ENCODE assay signal across 32 cellular contexts in genomic region chr2:84194906-84195644, GRCh38.
"Had no signal": no experiment of that assay in that cellular context is flagged by ENCODE, and none has a peak within 500 bp of the region (broad histone marks: within the 10 kb centered on the region; RNA-seq: fewer than 3 reads in every experiment).

No MANE protein-coding gene starts in this region.

- DNase-seq: activated CD4-positive, alpha-beta memory T cell treated with anti-CD3 and anti-CD28 coated beads for 36 hours; activated CD4-positive, alpha-beta T cell treated with anti-CD3 and anti-CD28 coated beads, Interleukin-2, amount 10 ng/mL, durations not matched to agents 24 days and 14 days; activated CD4-positive, CD25-positive, alpha-beta regulatory T cell treated with anti-CD3 and anti-CD28 coated beads, Interleukin-2, amount 50 U/mL, for 72 hours; activated CD8-positive, alpha-beta memory T cell treated with anti-CD3 and anti-CD28 coated beads, Interleukin-2, amount 50 U/mL, for 4 hours; activated gamma-delta T cell; activated naive CD4-positive, alpha-beta T cell treated with anti-CD3 and anti-CD28 coated beads, Interleukin-2, amount 10 ng/mL, durations not matched to agents 7 days and 5 days; activated T-cell treated with anti-CD3 and anti-CD28 coated beads, Interleukin-2, amount 50 U/mL, for 1 hour; effector CD8-positive, alpha-beta T cell; gastrocnemius medialis; head of caudate nucleus; hypothalamus; immature natural killer cell; kidney; left colon; naive thymus-derived CD8-positive, alpha-beta T cell; sigmoid colon; small intestine; stimulated activated CD4-positive, alpha-beta T cell treated with anti-CD3 and anti-CD28 coated beads, Interleukin-1b, Interleukin-23, amount 100 ng/mL, for 48 hours; stimulated activated CD4-positive, alpha-beta T cell treated with anti-CD3 and anti-CD28 coated beads, Interleukin-4, amount 100 ng/mL, for 4 hours; stimulated activated CD8-positive, alpha-beta memory T cell treated with anti-CD3 and anti-CD28 coated beads, Interleukin-4, amount 100 ng/mL, for 48 hours; stimulated activated naive CD8-positive, alpha-beta T cell treated with anti-CD3 and anti-CD28 coated beads, Interleukin-15, amount 100 ng/mL, for 72 hours; substantia nigra; T-helper 2 cell; thyroid gland; upper lobe of left lung had no signal

- H3K36me3 Mint-ChIP-seq: activated CD4-positive, alpha-beta memory T cell treated with anti-CD3 and anti-CD28 coated beads for 36 hours; activated naive CD4-positive, alpha-beta T cell treated with anti-CD3 and anti-CD28 coated beads, Interleukin-2, amount 10 ng/mL, durations not matched to agents 7 days and 5 days; memory B cell; naive thymus-derived CD8-positive, alpha-beta T cell; stimulated activated memory B cell treated with anti-CD40 and anti-IgM and Interleukin-4, amounts not matched to agents 10 μg/mL and 1 μg/mL and 100 μg/mL, for 72 hours had no signal

- ATAC-seq: gastrocnemius medialis; left colon; naive thymus-derived CD8-positive, alpha-beta T cell; stimulated activated memory B cell treated with anti-CD40 and anti-IgM and Interleukin-4, amounts not matched to agents 10 μg/mL and 1 μg/mL and 100 μg/mL, for 72 hours had no signal

- H3K4me3 Mint-ChIP-seq: activated CD4-positive, alpha-beta memory T cell treated with anti-CD3 and anti-CD28 coated beads for 36 hours; activated CD4-positive, alpha-beta T cell treated with anti-CD3 and anti-CD28 coated beads, Interleukin-2, amount 10 ng/mL, durations not matched to agents 24 days and 14 days; activated naive CD4-positive, alpha-beta T cell treated with anti-CD3 and anti-CD28 coated beads, Interleukin-2, amount 10 ng/mL, durations not matched to agents 7 days and 5 days; central memory CD8-positive, alpha-beta T cell; immature natural killer cell; memory B cell; naive thymus-derived CD8-positive, alpha-beta T cell; stimulated activated memory B cell treated with anti-CD40 and anti-IgM and Interleukin-4, amounts not matched to agents 10 μg/mL and 1 μg/mL and 100 μg/mL, for 72 hours; stimulated activated naive CD8-positive, alpha-beta T cell treated with anti-CD3 and anti-CD28 coated beads, Interleukin-15, amount 100 ng/mL, for 72 hours had no signal

- H3K9me3 Mint-ChIP-seq: activated CD4-positive, alpha-beta memory T cell treated with anti-CD3 and anti-CD28 coated beads for 36 hours; activated CD4-positive, alpha-beta T cell treated with anti-CD3 and anti-CD28 coated beads, Interleukin-2, amount 10 ng/mL, durations not matched to agents 24 days and 14 days; activated naive CD4-positive, alpha-beta T cell treated with anti-CD3 and anti-CD28 coated beads, Interleukin-2, amount 10 ng/mL, durations not matched to agents 7 days and 5 days; central memory CD8-positive, alpha-beta T cell; stimulated activated memory B cell treated with anti-CD40 and anti-IgM and Interleukin-4, amounts not matched to agents 10 μg/mL and 1 μg/mL and 100 μg/mL, for 72 hours; stimulated activated naive CD8-positive, alpha-beta T cell treated with anti-CD3 and anti-CD28 coated beads, Interleukin-15, amount 100 ng/mL, for 72 hours had no signal

- H3K9me3 ChIP-seq: gastrocnemius medialis, neutrophil, sigmoid colon, thyroid gland, upper lobe of left lung, vagina had no signal

- H3K27ac ChIP-seq: gastrocnemius medialis, neutrophil, sigmoid colon, thyroid gland, upper lobe of left lung, vagina had no signal

- H3K27ac Mint-ChIP-seq: activated CD4-positive, alpha-beta memory T cell treated with anti-CD3 and anti-CD28 coated beads for 36 hours; activated CD4-positive, alpha-beta T cell treated with anti-CD3 and anti-CD28 coated beads, Interleukin-2, amount 10 ng/mL, durations not matched to agents 24 days and 14 days; activated naive CD4-positive, alpha-beta T cell treated with anti-CD3 and anti-CD28 coated beads, Interleukin-2, amount 10 ng/mL, durations not matched to agents 7 days and 5 days; immature natural killer cell; memory B cell; naive thymus-derived CD8-positive, alpha-beta T cell; stimulated activated memory B cell treated with anti-CD40 and anti-IgM and Interleukin-4, amounts not matched to agents 10 μg/mL and 1 μg/mL and 100 μg/mL, for 72 hours; stimulated activated naive CD8-positive, alpha-beta T cell treated with anti-CD3 and anti-CD28 coated beads, Interleukin-15, amount 100 ng/mL, for 72 hours had no signal

- H3K4me1 ChIP-seq: gastrocnemius medialis, sigmoid colon, thyroid gland, upper lobe of left lung, vagina had no signal

- H3K4me1 Mint-ChIP-seq: activated CD4-positive, alpha-beta T cell treated with anti-CD3 and anti-CD28 coated beads, Interleukin-2, amount 10 ng/mL, durations not matched to agents 24 days and 14 days; activated naive CD4-positive, alpha-beta T cell treated with anti-CD3 and anti-CD28 coated beads, Interleukin-2, amount 10 ng/mL, durations not matched to agents 7 days and 5 days; central memory CD8-positive, alpha-beta T cell; memory B cell; naive thymus-derived CD8-positive, alpha-beta T cell; stimulated activated memory B cell treated with anti-CD40 and anti-IgM and Interleukin-4, amounts not matched to agents 10 μg/mL and 1 μg/mL and 100 μg/mL, for 72 hours; stimulated activated naive CD8-positive, alpha-beta T cell treated with anti-CD3 and anti-CD28 coated beads, Interleukin-15, amount 100 ng/mL, for 72 hours had no signal

- H3K27me3 ChIP-seq: gastrocnemius medialis, neutrophil, sigmoid colon, thyroid gland, upper lobe of left lung, vagina had no signal

- H3K36me3 ChIP-seq: gastrocnemius medialis, neutrophil, sigmoid colon, thyroid gland, upper lobe of left lung, vagina had no signal

- H3K27me3 Mint-ChIP-seq: activated CD4-positive, alpha-beta T cell treated with anti-CD3 and anti-CD28 coated beads, Interleukin-2, amount 10 ng/mL, durations not matched to agents 24 days and 14 days; activated naive CD4-positive, alpha-beta T cell treated with anti-CD3 and anti-CD28 coated beads, Interleukin-2, amount 10 ng/mL, durations not matched to agents 7 days and 5 days; memory B cell; stimulated activated memory B cell treated with anti-CD40 and anti-IgM and Interleukin-4, amounts not matched to agents 10 μg/mL and 1 μg/mL and 100 μg/mL, for 72 hours; stimulated activated naive CD8-positive, alpha-beta T cell treated with anti-CD3 and anti-CD28 coated beads, Interleukin-15, amount 100 ng/mL, for 72 hours had no signal

- FAIRE-seq: bronchial epithelial cell, colon, kidney, small intestine had no signal

- H3K4me3 ChIP-seq: gastrocnemius medialis, sigmoid colon, thyroid gland, upper lobe of left lung, vagina had no signal
